12 cellular contexts compared by ENCODE assay signal in the genomic region with DNA sequence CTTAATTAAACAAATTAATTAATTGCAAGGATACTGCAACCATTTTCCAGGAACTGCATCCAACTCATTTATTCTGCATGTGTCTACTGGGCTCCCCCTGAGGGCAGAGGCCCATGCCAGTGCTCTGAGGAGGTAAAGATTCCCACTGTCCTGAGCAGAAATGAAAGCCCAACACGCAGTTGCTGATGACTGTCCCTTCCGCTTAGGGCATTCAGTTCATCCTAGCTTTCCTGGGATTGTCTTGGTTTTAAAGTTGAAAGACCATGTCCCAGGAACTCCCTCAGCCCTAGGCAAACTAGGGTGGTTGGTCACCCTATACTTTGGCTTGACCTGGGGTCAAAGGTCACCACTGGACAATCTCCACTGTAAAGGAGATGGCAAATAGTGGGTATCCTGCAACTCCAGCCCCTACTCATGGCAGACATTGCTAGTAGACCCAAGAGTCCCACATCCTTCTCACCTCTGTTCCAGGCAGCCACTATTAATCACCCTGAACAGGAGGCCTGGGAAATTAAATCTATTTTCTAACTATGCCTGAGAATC.
DNase-seq lines count a peak whose midpoint lies in the region; ATAC-seq lines count a peak whose summit lies in the region.
"Had no signal": no experiment of that assay in that cellular context is flagged by ENCODE, and none has a peak within 500 bp of the region (broad histone marks: within the 10 kb centered on the region; RNA-seq: fewer than 3 reads in every experiment).

No MANE protein-coding gene starts in this region.

- ATAC-seq in activated T-cell treated with anti-CD3 and anti-CD28 coated beads, Interleukin-2, amount 50 U/mL, for 72 hours (replicated peaks in 1 of 2) = no peak
- ATAC-seq: CD8-positive, alpha-beta T cell had no signal

- H3K4me3 Mint-ChIP-seq in activated T-cell treated with anti-CD3 and anti-CD28 coated beads, Interleukin-2, amount 50 U/mL, for 72 hours = peak overlapping the region in 1 of 2 donors; percentile 78
- H3K4me3 Mint-ChIP-seq: CD14-positive monocyte; CD8-positive, alpha-beta T cell; HFFc6 had no signal

- H3K4me1 Mint-ChIP-seq in activated T-cell treated with anti-CD3 and anti-CD28 coated beads, Interleukin-2, amount 50 U/mL, for 72 hours (ENCODE audit: low read depth) = peaks cover 94% of the 10 kb centered on the region

- DNase-seq in DMS 273 (lab: John Stamatoyannopoulos, UW; ENCODE audit: unreplicated experiment) (peak; percentile 52), DMS 273 treated with DMSO at 0.1 percent for 48 hours (lab: John Stamatoyannopoulos, UW) (no peak), M059J (ENCODE audit: low read depth) (peak; percentile 43), cerebellar cortex (ENCODE audit: low spot score) (peak; percentile 9), middle frontal gyrus (ENCODE audit: extremely low spot score, low spot score) (no peak), NCI-H1105 treated with DMSO at 0.1 percent for 48 hours (lab: John Stamatoyannopoulos, UW) (no peak)
- DNase-seq in activated T-cell treated with anti-CD3 and anti-CD28 coated beads, Interleukin-2, amount 50 U/mL, for 72 hours = no peak
- DNase-seq in activated T-cell treated with anti-CD3 and anti-CD28 coated beads, Interleukin-2, amount 50 U/mL, for 1 hour = no peak
- DNase-seq: CD8-positive, alpha-beta T cell; COR-L47; HFFc6 had no signal

- no peaks in the 10 kb centered on the region for H3K27me3 Mint-ChIP-seq in activated T-cell treated with anti-CD3 and anti-CD28 coated beads, Interleukin-2, amount 50 U/mL, for 72 hours (ENCODE audit: low read depth)

- peaks cover 2% of the 10 kb centered on the region in 2 donors for H3K9me3 Mint-ChIP-seq in activated T-cell treated with anti-CD3 and anti-CD28 coated beads, Interleukin-2, amount 50 U/mL, for 72 hours
- H3K9me3 Mint-ChIP-seq: CD14-positive monocyte; CD8-positive, alpha-beta T cell; HFFc6 had no signal

- peak overlapping the region; percentile 25 for H3K27ac Mint-ChIP-seq in activated T-cell treated with anti-CD3 and anti-CD28 coated beads, Interleukin-2, amount 50 U/mL, for 72 hours
- H3K27ac Mint-ChIP-seq: CD8-positive, alpha-beta T cell; HFFc6 had no signal

- H3K36me3 Mint-ChIP-seq in activated T-cell treated with anti-CD3 and anti-CD28 coated beads, Interleukin-2, amount 50 U/mL, for 72 hours (ENCODE audit: insufficient read depth in 2 of 2) = peaks cover 24 to 26% of the 10 kb centered on the region in 2 donors

Comparison
In these comparisons a context has a peak if more than half of its experiments do, and no peak if none do; other contexts are left out.
1. DNase-seq: peak in DMS 273 (single experiment), M059J (single experiment) and cerebellar cortex (single experiment); none in DMS 273 treated with DMSO at 0.1 percent for 48 hours (single experiment), activated T-cell treated with anti-CD3 and anti-CD28 coated beads, Interleukin-2, amount 50 U/mL, for 72 hours (0 of 2), activated T-cell treated with anti-CD3 and anti-CD28 coated beads, Interleukin-2, amount 50 U/mL, for 1 hour (single experiment), middle frontal gyrus (single experiment) and NCI-H1105 treated with DMSO at 0.1 percent for 48 hours (single experiment).